12 cellular contexts compared by ENCODE assay signal in genomic region chr7:140521426-140521825, GRCh38.
"Had no signal": no experiment of that assay in that cellular context is flagged by ENCODE, and none has a peak within 500 bp of the region (broad histone marks: within the 10 kb centered on the region; RNA-seq: fewer than 3 reads in every experiment).

No MANE protein-coding gene starts in this region.

- H3K9me3 Mint-ChIP-seq: activated CD4-positive, alpha-beta memory T cell treated with anti-CD3 and anti-CD28 coated beads for 36 hours; activated T-cell treated with anti-CD3 and anti-CD28 coated beads, Interleukin-2, amount 50 U/mL, for 24 hours; stimulated activated effector memory CD8-positive, alpha-beta T cell treated with anti-CD3 and anti-CD28 coated beads, Interleukin-12 subunit alpha, Interleukin-12 subunit beta, amount 100 ng/mL, for 72 hours had no signal

- H3K27me3 ChIP-seq: ovary had no signal

- DNase-seq: activated CD4-positive, alpha-beta memory T cell treated with anti-CD3 and anti-CD28 coated beads for 36 hours; activated CD4-positive, alpha-beta T cell treated with anti-CD3 and anti-CD28 coated beads for 36 hours; activated naive CD4-positive, alpha-beta T cell treated with anti-CD3 and anti-CD28 coated beads, Interleukin-2, amount 50 U/mL, for 16 hours; activated T-cell treated with anti-CD3 and anti-CD28 coated beads, Interleukin-2, amount 50 U/mL, for 24 hours; left ventricle myocardium inferior; ovary; stimulated activated CD4-positive, alpha-beta T cell treated with anti-CD3 and anti-CD28 coated beads, Interleukin-12 subunit alpha, Interleukin-12 subunit beta, amount 100 ng/mL, for 4 hours; stimulated activated CD4-positive, alpha-beta T cell treated with anti-CD3 and anti-CD28 coated beads, Interleukin-2, amount 100 ng/mL, for 24 hours; T-helper 1 cell had no signal

- H3K36me3 ChIP-seq: ovary had no signal

- ATAC-seq: activated CD4-positive, alpha-beta T cell treated with anti-CD3 and anti-CD28 coated beads for 36 hours; stimulated activated effector memory CD8-positive, alpha-beta T cell treated with anti-CD3 and anti-CD28 coated beads, Interleukin-12 subunit alpha, Interleukin-12 subunit beta, amount 100 ng/mL, for 72 hours had no signal

- H3K4me3 ChIP-seq: left ventricle myocardium inferior, ovary had no signal

- H3K36me3 Mint-ChIP-seq: activated CD4-positive, alpha-beta memory T cell treated with anti-CD3 and anti-CD28 coated beads for 36 hours; stimulated activated effector memory CD8-positive, alpha-beta T cell treated with anti-CD3 and anti-CD28 coated beads, Interleukin-12 subunit alpha, Interleukin-12 subunit beta, amount 100 ng/mL, for 72 hours had no signal

- H3K4me3 Mint-ChIP-seq: activated CD4-positive, alpha-beta memory T cell treated with anti-CD3 and anti-CD28 coated beads for 36 hours; activated CD4-positive, alpha-beta T cell treated with anti-CD3 and anti-CD28 coated beads for 36 hours; activated T-cell treated with anti-CD3 and anti-CD28 coated beads, Interleukin-2, amount 50 U/mL, for 24 hours; stimulated activated effector memory CD8-positive, alpha-beta T cell treated with anti-CD3 and anti-CD28 coated beads, Interleukin-12 subunit alpha, Interleukin-12 subunit beta, amount 100 ng/mL, for 72 hours had no signal

- H3K9me3 ChIP-seq: left ventricle myocardium inferior, ovary had no signal

- H3K27ac ChIP-seq: left ventricle myocardium inferior, ovary, WERI-Rb-1 had no signal

- FAIRE-seq: astrocyte had no signal

- H3K27ac Mint-ChIP-seq: activated CD4-positive, alpha-beta memory T cell treated with anti-CD3 and anti-CD28 coated beads for 36 hours; activated CD4-positive, alpha-beta T cell treated with anti-CD3 and anti-CD28 coated beads for 36 hours; activated T-cell treated with anti-CD3 and anti-CD28 coated beads, Interleukin-2, amount 50 U/mL, for 24 hours; stimulated activated effector memory CD8-positive, alpha-beta T cell treated with anti-CD3 and anti-CD28 coated beads, Interleukin-12 subunit alpha, Interleukin-12 subunit beta, amount 100 ng/mL, for 72 hours had no signal
